In the genomic region with DNA sequence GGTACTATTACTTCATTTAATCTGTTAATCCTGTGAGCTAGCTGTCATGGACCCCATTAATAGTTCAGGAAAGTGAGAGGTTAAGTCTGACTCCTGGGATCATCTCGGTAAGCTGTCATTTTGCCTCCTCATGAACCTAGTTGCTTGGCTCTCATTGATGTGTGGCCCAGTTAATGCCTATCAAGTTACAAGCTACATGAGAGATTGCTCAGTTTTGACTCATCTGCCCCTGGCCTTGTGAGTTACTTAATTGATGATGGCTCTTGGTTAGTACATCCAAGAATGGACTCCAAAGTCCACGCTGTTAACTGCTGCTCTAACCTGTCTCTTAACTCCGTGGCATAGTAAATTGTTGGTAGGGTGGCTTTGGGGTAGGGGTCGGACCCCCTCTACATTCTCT, we compare ENCODE assay signal across 12 cellular contexts. TPM values are rescaled to one million over a fixed set of nuclear protein-coding genes. Genes with fewer than 3 reads are reported as not detected.
A peak's percentile ranks its signal among the peaks of the same experiment; 100 is the strongest.
DNase-seq lines count a peak whose midpoint lies in the region; FAIRE-seq and TF ChIP-seq lines count a peak whose summit lies in the region.
"Had no signal": no experiment of that assay in that cellular context is flagged by ENCODE, and none has a peak within 500 bp of the region (broad histone marks: within the 10 kb centered on the region; RNA-seq: fewer than 3 reads in every experiment).

No MANE protein-coding gene starts in this region.

- H3K4me1 Mint-ChIP-seq in astrocyte (ENCODE audit: low read depth, unreplicated experiment) (peaks cover 38% of the 10 kb centered on the region), endothelial cell (ENCODE audit: unreplicated experiment) (peaks cover 28% of the 10 kb centered on the region)

- DNase-seq in AG10803 (ENCODE audit: low read depth) (peak; percentile 84), HK-2 (ENCODE audit: unreplicated experiment) (peak; percentile 30), astrocyte (ENCODE audit: low read depth) (peak; percentile 89), left kidney (ENCODE audit: low read depth, low spot score) (peak; percentile 41), endothelial cell (ENCODE audit: low spot score) (no peak), uterus (no peak), GM13976 (ENCODE audit: low spot score) (no peak), NCI-H526 treated with DMSO at 0.1 percent for 48 hours (lab: John Stamatoyannopoulos, UW) (no peak)
- DNase-seq: activated effector memory CD4-positive, alpha-beta T cell treated with Interleukin-2 at 50 U/mL for 16 hours; foreskin melanocyte; natural killer cell; NCI-H2081 had no signal

- no peaks in the 10 kb centered on the region for H3K9me3 ChIP-seq in astrocyte (ENCODE audit: insufficient read depth, low read depth, low read length)
- H3K9me3 ChIP-seq in uterus = no peaks in the 10 kb centered on the region

- H2AFZ ChIP-seq in astrocyte (ENCODE audit: low read depth, low read length) = no peak overlapping the region

- no peak overlapping the region for H3K27ac ChIP-seq in astrocyte (ENCODE audit: low read depth, low read length)
- H3K27ac ChIP-seq in uterus = no peak overlapping the region

- H3K9me3 Mint-ChIP-seq in astrocyte (ENCODE audit: unreplicated experiment) (peaks cover 2% of the 10 kb centered on the region), endothelial cell (ENCODE audit: unreplicated experiment) (no peaks in the 10 kb centered on the region)
- H3K9me3 Mint-ChIP-seq: natural killer cell had no signal

- H3K36me3 ChIP-seq in astrocyte (ENCODE audit: insufficient read depth, low read length) (no peaks in the 10 kb centered on the region), uterus (no peaks in the 10 kb centered on the region)

- TF ChIP-seq POLR2A in uterus (IDR thresholded peaks at IDR 0.05) = no peak

- no peak overlapping the region for H3K4me3 Mint-ChIP-seq in astrocyte (ENCODE audit: unreplicated experiment)
- no peak overlapping the region for H3K4me3 Mint-ChIP-seq in endothelial cell (ENCODE audit: unreplicated experiment)
- H3K4me3 Mint-ChIP-seq: natural killer cell had no signal

- intact Hi-C loops in uterus (cut with DNase I; ENCODE audit: low total_unique reads) = no loop called here

- no peak overlapping the region for H3K9ac ChIP-seq in astrocyte (ENCODE audit: low read length)

- no peak overlapping the region for H3K27ac Mint-ChIP-seq in astrocyte (ENCODE audit: unreplicated experiment)
- no peak overlapping the region for H3K27ac Mint-ChIP-seq in endothelial cell (ENCODE audit: unreplicated experiment)
- H3K27ac Mint-ChIP-seq: natural killer cell had no signal

- no peak overlapping the region for H3K4me3 ChIP-seq in AG10803 (ENCODE audit: low read length)
- H3K4me3 ChIP-seq in astrocyte (ENCODE audit: insufficient read depth, low read depth, low read length) = no peak overlapping the region
- no peak overlapping the region for H3K4me3 ChIP-seq in uterus

- no peak for FAIRE-seq in astrocyte (lab: Jason Lieb, UNC)

- H3K4me2 ChIP-seq in astrocyte (ENCODE audit: low read length) = peak overlapping the region; percentile 32

- no peak for TF ChIP-seq CTCF in AG10803 (conservative IDR thresholded peaks at IDR 0.05; ENCODE audit: low read length)
- TF ChIP-seq CTCF in astrocyte (IDR thresholded peaks at IDR 0.05; ENCODE audit: insufficient read depth, low read depth, low read length) = no peak
- no peak for TF ChIP-seq CTCF in endothelial cell (IDR thresholded peaks at IDR 0.05; ENCODE audit: unreplicated experiment)
- no peak for TF ChIP-seq CTCF in uterus (IDR thresholded peaks at IDR 0.05)
- no peak for TF ChIP-seq CTCF in GM13976 (IDR thresholded peaks at IDR 0.05; ENCODE audit: borderline replicate concordance, control extremely low read depth, extremely low read depth, insufficient read depth, missing control alignments)

- H3K27me3 ChIP-seq in astrocyte (ENCODE audit: insufficient read depth, low read length) (no peaks in the 10 kb centered on the region), uterus (no peaks in the 10 kb centered on the region)

- peaks cover 98% of the 10 kb centered on the region for H4K20me1 ChIP-seq in astrocyte (ENCODE audit: insufficient read depth, low read length)

- H3K36me3 Mint-ChIP-seq in astrocyte (ENCODE audit: low read depth, unreplicated experiment) = peaks cover 2% of the 10 kb centered on the region
- H3K36me3 Mint-ChIP-seq in endothelial cell (ENCODE audit: low read depth, unreplicated experiment) = no peaks in the 10 kb centered on the region
- H3K36me3 Mint-ChIP-seq: natural killer cell had no signal

- peaks cover 99% of the 10 kb centered on the region for H3K79me2 ChIP-seq in astrocyte (ENCODE audit: insufficient read depth, low read length)

- peaks cover 11% of the 10 kb centered on the region for H3K4me1 ChIP-seq in astrocyte (ENCODE audit: insufficient read depth, low read length)
- peaks cover 9 to 33% of the 10 kb centered on the region in 2 donors for H3K4me1 ChIP-seq in uterus

- in situ Hi-C loops in GM13976 (cut with MboI; ENCODE audit: low sequenced_read_pairs, unreplicated experiment) = no loop called here

- no peaks in the 10 kb centered on the region for H3K27me3 Mint-ChIP-seq in astrocyte (ENCODE audit: low read depth, unreplicated experiment)
- H3K27me3 Mint-ChIP-seq in endothelial cell (ENCODE audit: unreplicated experiment) = no peaks in the 10 kb centered on the region

RNA-seq across cellular contexts. Expression of gene LARP1, which starts 23.9 kb away (rescaled TPM):
- total RNA-seq in astrocyte = 234 and 243 TPM in 2 replicates
- total RNA-seq in endothelial cell (ENCODE audit: unreplicated experiment) = 198 TPM
- total RNA-seq in uterus = 100 to 1,000 TPM in 1 of 4 donors, 10 to 100 TPM in 3; 33.3 to 202 (median 47.1) TPM

Comparison
In these comparisons a context has a peak if more than half of its experiments do, and no peak if none do; other contexts are left out.
1. DNase-seq: peak in AG10803 (single experiment), HK-2 (single experiment), astrocyte (single experiment) and left kidney (single experiment); none in endothelial cell (single experiment), uterus (0 of 2), GM13976 (single experiment) and NCI-H526 treated with DMSO at 0.1 percent for 48 hours (single experiment).